40 cellular contexts compared by ENCODE assay signal in the genomic region with DNA sequence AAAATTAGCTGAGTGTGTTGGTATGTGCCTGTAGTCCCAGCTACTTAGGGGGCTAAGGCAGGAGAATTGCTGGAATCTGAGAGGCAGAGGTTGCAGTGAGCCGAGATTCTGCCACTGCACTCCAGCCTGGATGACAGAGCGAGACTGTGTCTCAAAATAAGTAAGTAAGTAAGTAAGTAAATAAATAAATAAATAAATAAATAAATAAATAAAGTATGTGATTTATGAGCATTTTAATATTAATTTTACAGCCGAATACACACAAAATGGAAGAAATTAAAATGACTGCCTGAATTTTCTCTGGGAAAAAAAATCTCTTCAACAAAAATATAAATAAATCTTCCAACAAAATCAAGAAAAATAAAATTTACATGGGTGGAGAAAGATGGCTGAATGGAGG.
"Had no signal": no experiment of that assay in that cellular context is flagged by ENCODE, and none has a peak within 500 bp of the region (broad histone marks: within the 10 kb centered on the region; RNA-seq: fewer than 3 reads in every experiment).

No MANE protein-coding gene starts in this region.

- H3K4me1 ChIP-seq: adrenal gland, ascending aorta, body of pancreas, breast epithelium had no signal

- H3K4me3 Mint-ChIP-seq: activated naive CD4-positive, alpha-beta T cell treated with anti-CD3 and anti-CD28 coated beads for 36 hours; activated naive CD4-positive, alpha-beta T cell treated with anti-CD3 and anti-CD28 coated beads, Interleukin-2, amount 10 ng/mL, durations not matched to agents 7 days and 5 days; activated naive CD4-positive, alpha-beta T cell treated with anti-CD3 and anti-CD28 coated beads, Interleukin-2, amount 50 U/mL, for 24 hours; activated naive CD8-positive, alpha-beta T cell; activated naive CD8-positive, alpha-beta T cell treated with anti-CD3 and anti-CD28 coated beads for 36 hours; activated naive CD8-positive, alpha-beta T cell treated with anti-CD3 and anti-CD28 coated beads, Interleukin-2, amount 10 ng/mL, durations not matched to agents 7 days and 5 days; activated naive CD8-positive, alpha-beta T cell treated with anti-CD3 and anti-CD28 coated beads, Interleukin-2, amount 50 U/mL, for 24 hours; activated T-cell treated with anti-CD3 and anti-CD28 coated beads, Interleukin-2, amount 50 U/mL, for 24 hours; activated T-cell treated with anti-CD3 and anti-CD28 coated beads, Interleukin-2, amount 50 U/mL, for 4 hours; activated T-cell treated with anti-CD3 and anti-CD28 coated beads, Interleukin-2, amount 50 U/mL, for 72 hours; activated T-helper 1 cell treated with anti-CD3 and anti-CD28 coated beads, Interleukin-12 subunit alpha, Interleukin-12 subunit beta, Interleukin-2, Interleukin-4 antibody, amounts not matched to agents 30 ng/mL and 10 ng/mL and 1 ng/mL, durations not matched to agents 14 hours and 24 hours and 36 hours; activated T-helper 17 cell treated with anti-CD3 and anti-CD28 coated beads, Interleukin-2, amount 50 U/mL, for 72 hours; brain; central memory CD8-positive, alpha-beta T cell had no signal

- FAIRE-seq: astrocyte, bronchial epithelial cell had no signal

- H3K36me3 ChIP-seq: adrenal gland, ascending aorta, brain microvascular endothelial cell, breast epithelium, cardiac muscle cell had no signal

- ATAC-seq: activated naive CD4-positive, alpha-beta T cell treated with anti-CD3 and anti-CD28 coated beads, Interleukin-2, amount 50 U/mL, for 72 hours; activated naive CD8-positive, alpha-beta T cell treated with anti-CD3 and anti-CD28 coated beads, Interleukin-2, amount 50 U/mL, for 24 hours; activated T-cell treated with anti-CD3 and anti-CD28 coated beads, Interleukin-2, amount 50 U/mL, for 4 hours; activated T-cell treated with anti-CD3 and anti-CD28 coated beads, Interleukin-2, amount 50 U/mL, for 72 hours; activated T-helper 17 cell treated with anti-CD3 and anti-CD28 coated beads, Interleukin-2, amount 50 U/mL, for 72 hours; body of pancreas had no signal

- H3K27ac ChIP-seq: adrenal gland, ascending aorta, body of pancreas, brain microvascular endothelial cell, breast epithelium, cardiac muscle cell had no signal

- H3K27me3 ChIP-seq: adrenal gland, ascending aorta, body of pancreas, brain microvascular endothelial cell, breast epithelium, cardiac muscle cell had no signal

- H3K4me3 ChIP-seq: adrenal gland, ascending aorta, body of pancreas, breast epithelium, cardiac muscle cell had no signal

- H3K36me3 Mint-ChIP-seq: activated naive CD4-positive, alpha-beta T cell treated with anti-CD3 and anti-CD28 coated beads, Interleukin-2, amount 10 ng/mL, durations not matched to agents 7 days and 5 days; activated naive CD4-positive, alpha-beta T cell treated with anti-CD3 and anti-CD28 coated beads, Interleukin-2, amount 50 U/mL, for 24 hours; activated naive CD8-positive, alpha-beta T cell; activated naive CD8-positive, alpha-beta T cell treated with anti-CD3 and anti-CD28 coated beads for 36 hours; activated naive CD8-positive, alpha-beta T cell treated with anti-CD3 and anti-CD28 coated beads, Interleukin-2, amount 10 ng/mL, durations not matched to agents 7 days and 5 days; brain had no signal

- H3K9me3 ChIP-seq: adrenal gland, ascending aorta, body of pancreas, breast epithelium had no signal

- DNase-seq: activated effector memory CD4-positive, alpha-beta T cell treated with anti-CD3 and anti-CD28 coated beads, Interleukin-2, amount 50 U/mL, for 16 hours; activated effector memory CD4-positive, alpha-beta T cell treated with Interleukin-2 at 50 U/mL for 16 hours; activated gamma-delta T cell; activated gamma-delta T cell treated with Interleukin-2 at 50 U/mL for 16 hours; activated naive CD4-positive, alpha-beta T cell; activated naive CD4-positive, alpha-beta T cell treated with anti-CD3 and anti-CD28 coated beads for 36 hours; activated naive CD4-positive, alpha-beta T cell treated with anti-CD3 and anti-CD28 coated beads, Interleukin-2, amount 10 ng/mL, durations not matched to agents 7 days and 5 days; activated naive CD4-positive, alpha-beta T cell treated with anti-CD3 and anti-CD28 coated beads, Interleukin-2, amount 50 U/mL, for 16 hours; activated naive CD4-positive, alpha-beta T cell treated with Interleukin-2 at 50 U/mL for 16 hours; activated naive CD8-positive, alpha-beta T cell treated with anti-CD3 and anti-CD28 coated beads for 36 hours; activated naive CD8-positive, alpha-beta T cell treated with anti-CD3 and anti-CD28 coated beads, Interleukin-2, amount 10 ng/mL, durations not matched to agents 7 days and 5 days; activated naive CD8-positive, alpha-beta T cell treated with anti-CD3 and anti-CD28 coated beads, Interleukin-2, amount 50 U/mL, for 24 hours; activated T-cell treated with anti-CD3 and anti-CD28 coated beads, Interleukin-2, amount 50 U/mL, for 1 hour; activated T-cell treated with anti-CD3 and anti-CD28 coated beads, Interleukin-2, amount 50 U/mL, for 24 hours; activated T-cell treated with anti-CD3 and anti-CD28 coated beads, Interleukin-2, amount 50 U/mL, for 4 hours; activated T-cell treated with anti-CD3 and anti-CD28 coated beads, Interleukin-2, amount 50 U/mL, for 48 hours; activated T-cell treated with anti-CD3 and anti-CD28 coated beads, Interleukin-2, amount 50 U/mL, for 72 hours; adrenal gland; amniotic stem cell; amygdala; anterior cingulate cortex; aorta; body of pancreas; brain microvascular endothelial cell; caudate nucleus; central memory CD4-positive, alpha-beta T cell; cerebellar nuclear complex had no signal

- H3K27ac Mint-ChIP-seq: activated naive CD4-positive, alpha-beta T cell treated with anti-CD3 and anti-CD28 coated beads for 36 hours; activated naive CD4-positive, alpha-beta T cell treated with anti-CD3 and anti-CD28 coated beads, Interleukin-2, amount 10 ng/mL, durations not matched to agents 7 days and 5 days; activated naive CD4-positive, alpha-beta T cell treated with anti-CD3 and anti-CD28 coated beads, Interleukin-2, amount 50 U/mL, for 24 hours; activated naive CD4-positive, alpha-beta T cell treated with anti-CD3 and anti-CD28 coated beads, Interleukin-2, amount 50 U/mL, for 72 hours; activated naive CD8-positive, alpha-beta T cell; activated naive CD8-positive, alpha-beta T cell treated with anti-CD3 and anti-CD28 coated beads for 36 hours; activated naive CD8-positive, alpha-beta T cell treated with anti-CD3 and anti-CD28 coated beads, Interleukin-2, amount 10 ng/mL, durations not matched to agents 7 days and 5 days; activated naive CD8-positive, alpha-beta T cell treated with anti-CD3 and anti-CD28 coated beads, Interleukin-2, amount 50 U/mL, for 24 hours; activated T-cell treated with anti-CD3 and anti-CD28 coated beads, Interleukin-2, amount 50 U/mL, for 24 hours; activated T-cell treated with anti-CD3 and anti-CD28 coated beads, Interleukin-2, amount 50 U/mL, for 72 hours; activated T-helper 1 cell treated with anti-CD3 and anti-CD28 coated beads, Interleukin-12 subunit alpha, Interleukin-12 subunit beta, Interleukin-2, Interleukin-4 antibody, amounts not matched to agents 30 ng/mL and 10 ng/mL and 1 ng/mL, durations not matched to agents 14 hours and 24 hours and 36 hours; activated T-helper 17 cell treated with anti-CD3 and anti-CD28 coated beads, Interleukin-2, amount 50 U/mL, for 72 hours; activated T-helper 2 cell treated with anti-CD3 and anti-CD28 coated beads, Interferon-gamma antibody, Interleukin-2, Interleukin-4, amounts not matched to agents 10 μg/mL and 5 μg/mL and 100 μg/mL, durations not matched to agents 14 hours and 24 hours and 36 hours; brain had no signal

- H3K27me3 Mint-ChIP-seq: activated naive CD4-positive, alpha-beta T cell treated with anti-CD3 and anti-CD28 coated beads, Interleukin-2, amount 10 ng/mL, durations not matched to agents 7 days and 5 days; activated naive CD4-positive, alpha-beta T cell treated with anti-CD3 and anti-CD28 coated beads, Interleukin-2, amount 50 U/mL, for 24 hours; activated naive CD8-positive, alpha-beta T cell; activated naive CD8-positive, alpha-beta T cell treated with anti-CD3 and anti-CD28 coated beads for 36 hours; activated naive CD8-positive, alpha-beta T cell treated with anti-CD3 and anti-CD28 coated beads, Interleukin-2, amount 10 ng/mL, durations not matched to agents 7 days and 5 days; activated naive CD8-positive, alpha-beta T cell treated with anti-CD3 and anti-CD28 coated beads, Interleukin-2, amount 50 U/mL, for 24 hours; activated T-cell treated with anti-CD3 and anti-CD28 coated beads, Interleukin-2, amount 50 U/mL, for 24 hours; activated T-helper 17 cell treated with anti-CD3 and anti-CD28 coated beads, Interleukin-2, amount 50 U/mL, for 72 hours; central memory CD8-positive, alpha-beta T cell had no signal

- H3K4me1 Mint-ChIP-seq: activated naive CD4-positive, alpha-beta T cell treated with anti-CD3 and anti-CD28 coated beads, Interleukin-2, amount 10 ng/mL, durations not matched to agents 7 days and 5 days; activated naive CD4-positive, alpha-beta T cell treated with anti-CD3 and anti-CD28 coated beads, Interleukin-2, amount 50 U/mL, for 24 hours; activated naive CD8-positive, alpha-beta T cell treated with anti-CD3 and anti-CD28 coated beads for 36 hours; activated naive CD8-positive, alpha-beta T cell treated with anti-CD3 and anti-CD28 coated beads, Interleukin-2, amount 10 ng/mL, durations not matched to agents 7 days and 5 days; activated naive CD8-positive, alpha-beta T cell treated with anti-CD3 and anti-CD28 coated beads, Interleukin-2, amount 50 U/mL, for 24 hours; activated T-helper 17 cell treated with anti-CD3 and anti-CD28 coated beads, Interleukin-2, amount 50 U/mL, for 72 hours; brain; central memory CD8-positive, alpha-beta T cell had no signal
